17 cellular contexts compared by ENCODE assay signal in the genomic region with DNA sequence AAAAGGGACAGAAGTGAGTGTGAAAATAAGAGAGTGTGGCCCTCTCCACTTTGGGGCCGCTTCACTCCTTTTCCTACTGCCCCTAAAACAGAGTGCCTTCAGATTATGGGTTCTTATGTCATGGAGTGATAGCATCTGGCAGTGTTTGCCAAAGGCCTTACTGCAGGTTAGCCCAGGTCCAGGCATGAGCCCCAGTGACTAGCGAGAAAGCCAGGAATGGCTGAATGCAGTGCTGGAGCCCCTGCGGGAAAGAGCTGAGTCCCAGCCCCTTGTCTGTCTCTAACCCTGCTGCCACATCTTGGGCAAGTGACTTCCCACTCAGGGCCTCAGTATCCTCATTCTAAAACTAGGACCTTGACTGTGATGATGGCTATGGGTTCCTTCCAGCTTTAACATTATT. TPM values are rescaled to one million over a fixed set of nuclear protein-coding genes. Genes with fewer than 3 reads are reported as not detected.
DNase-seq lines count a peak whose midpoint lies in the region; ATAC-seq and TF ChIP-seq lines count a peak whose summit lies in the region.
"Had no signal": no experiment of that assay in that cellular context is flagged by ENCODE, and none has a peak within 500 bp of the region (broad histone marks: within the 10 kb centered on the region; RNA-seq: fewer than 3 reads in every experiment).

No MANE protein-coding gene starts in this region.

- H3K4me1 ChIP-seq in endocrine pancreas (ENCODE audit: control insufficient read depth, insufficient read depth, low read length) (no peaks in the 10 kb centered on the region), thoracic aorta (ENCODE audit: control insufficient read depth in 1 of 2, low read depth in 2 of 2) (peaks cover 52 to 58% of the 10 kb centered on the region in 2 donors)

- H3K9me3 ChIP-seq in endocrine pancreas (ENCODE audit: control insufficient read depth, low read length): no peaks in the 10 kb centered on the region
- no peaks in the 10 kb centered on the region for H3K9me3 ChIP-seq in thoracic aorta
- H3K9me3 ChIP-seq: SJCRH30 had no signal

- peaks cover under 1% of the 10 kb centered on the region for H3K27me3 Mint-ChIP-seq in nephron progenitor cell (ENCODE audit: low read depth, poor library complexity)

- DNase-seq in RWPE1 (ENCODE audit: low spot score) (no peak), nephron progenitor cell (no peak), thoracic aorta (ENCODE audit: low spot score) (no peak), H7 (no peak), dedifferentiated amniotic fluid mesenchymal stem cell (ENCODE audit: extremely low spot score) (no peak), ureter (ENCODE audit: low spot score) (no peak)
- DNase-seq: activated CD8-positive, alpha-beta memory T cell treated with anti-CD3 and anti-CD28 coated beads for 24 hours; COR-L47; effector CD8-positive, alpha-beta T cell; NCI-H146; NCI-H226; SJCRH30; stimulated activated CD4-positive, alpha-beta T cell treated with anti-CD3 and anti-CD28 coated beads, Interleukin-12 subunit alpha, Interleukin-12 subunit beta, amount 100 ng/mL, for 4 hours; T-helper 2 cell had no signal

- no peak for ATAC-seq in thoracic aorta (ENCODE audit: insufficient number of reproducible peaks, low FRiP score, low read depth)

- H3K4me1 Mint-ChIP-seq in nephron progenitor cell: peaks cover 71% of the 10 kb centered on the region

- CTCF ChIA-PET in RWPE1 (lab: Yijun Ruan, JAX): interaction anchor here (0.6 kb wide), 1 partner anchor 25 kb away, joined by 7 read pairs; no protein-coding TSS in a partner anchor

- H3K27me3 ChIP-seq in endocrine pancreas (ENCODE audit: control insufficient read depth, insufficient read depth, low read length) (no peaks in the 10 kb centered on the region), thoracic aorta (replicated peaks; ENCODE audit: insufficient read depth) (no peaks in the 10 kb centered on the region), H7 (ENCODE audit: control insufficient read depth, insufficient read depth, low read length) (peaks cover 40% of the 10 kb centered on the region)
- H3K27me3 ChIP-seq: SJCRH30 had no signal

- no peaks in the 10 kb centered on the region for H3K9me3 Mint-ChIP-seq in nephron progenitor cell

- peak overlapping the region; percentile 59 for H3K4me3 ChIP-seq in endocrine pancreas (ENCODE audit: control insufficient read depth, insufficient read depth, low read length)
- peak overlapping the region; percentile 67 for H3K4me3 ChIP-seq in thoracic aorta
- H3K4me3 ChIP-seq in H7 (ENCODE audit: insufficient read depth, low read depth, low read length): no peak overlapping the region
- H3K4me3 ChIP-seq: SJCRH30 had no signal

- H3K4me3 Mint-ChIP-seq in nephron progenitor cell: peak overlapping the region; percentile 58
- H3K4me3 Mint-ChIP-seq: activated naive CD8-positive, alpha-beta T cell had no signal

- TF ChIP-seq CTCF in RWPE1 (conservative IDR thresholded peaks at IDR 0.05; ENCODE audit: low read depth) (no peak), nephron progenitor cell (IDR thresholded peaks at IDR 0.05) (no peak), thoracic aorta (IDR thresholded peaks at IDR 0.05) (no peak)

- no peak overlapping the region for H3K9ac ChIP-seq in endocrine pancreas (ENCODE audit: control insufficient read depth, insufficient read depth, low read length)

- POLR2A ChIA-PET in RWPE1 (lab: Yijun Ruan, JAX; ENCODE audit: low non-redundant PET): no interaction called here

- H3K27ac ChIP-seq in RWPE1 (peak overlapping the region; percentile 49), thoracic aorta (peak overlapping the region; percentile 78)

- H3K36me3 ChIP-seq in endocrine pancreas (ENCODE audit: control insufficient read depth, insufficient read depth, low read length): no peaks in the 10 kb centered on the region
- H3K36me3 ChIP-seq in thoracic aorta: peaks cover 4% of the 10 kb centered on the region
- no peaks in the 10 kb centered on the region for H3K36me3 ChIP-seq in H7 (replicated peaks; ENCODE audit: control insufficient read depth, insufficient read depth, low read length)
- H3K36me3 ChIP-seq: SJCRH30 had no signal

- peaks cover 40% of the 10 kb centered on the region for H3K36me3 Mint-ChIP-seq in nephron progenitor cell (ENCODE audit: low read depth)
- H3K36me3 Mint-ChIP-seq: activated naive CD8-positive, alpha-beta T cell had no signal

- peak overlapping the region; percentile 42 for H3K27ac Mint-ChIP-seq in nephron progenitor cell
- H3K27ac Mint-ChIP-seq: activated naive CD8-positive, alpha-beta T cell had no signal

RNA-seq across cellular contexts. Expression of gene IGFBP5, which starts 6.0 kb away (rescaled TPM):
- total RNA-seq in thoracic aorta (1,000 to 10,000 TPM in 1 of 2 donors, 100 to 1,000 TPM in 1; 482 to 2,105 TPM), ureter (697 TPM)
- total RNA-seq in H7 (2014; rRNA removed; shearing (Covaris generic)): 2.9 and 10.2 TPM in 2 replicates
- total RNA-seq: MCF 10A had no signal

RNA-seq across cellular contexts. Expression of gene IGFBP2, which starts 56.2 kb away (rescaled TPM):
- 1,000 to 10,000 TPM in 1 of 2 donors, 100 to 1,000 TPM in 1; 608 to 2,156 TPM for total RNA-seq in thoracic aorta
- 848 and 859 TPM in 2 replicates for total RNA-seq in H7 (2014; rRNA removed; shearing (Covaris generic))
- total RNA-seq in ureter: 210 TPM

Comparison
In these comparisons a context has a peak if more than half of its experiments do, and no peak if none do; other contexts are left out.
1. RNA of gene IGFBP5, which starts 6.0 kb away (total RNA-seq): 482 to 2,105 TPM in thoracic aorta and 697 TPM in ureter (single experiment); 2.9 to 10.2 TPM in H7; every median in the first group is over 10 times any median in the second.